1 cellular context compared by ENCODE assay signal in the genomic region with DNA sequence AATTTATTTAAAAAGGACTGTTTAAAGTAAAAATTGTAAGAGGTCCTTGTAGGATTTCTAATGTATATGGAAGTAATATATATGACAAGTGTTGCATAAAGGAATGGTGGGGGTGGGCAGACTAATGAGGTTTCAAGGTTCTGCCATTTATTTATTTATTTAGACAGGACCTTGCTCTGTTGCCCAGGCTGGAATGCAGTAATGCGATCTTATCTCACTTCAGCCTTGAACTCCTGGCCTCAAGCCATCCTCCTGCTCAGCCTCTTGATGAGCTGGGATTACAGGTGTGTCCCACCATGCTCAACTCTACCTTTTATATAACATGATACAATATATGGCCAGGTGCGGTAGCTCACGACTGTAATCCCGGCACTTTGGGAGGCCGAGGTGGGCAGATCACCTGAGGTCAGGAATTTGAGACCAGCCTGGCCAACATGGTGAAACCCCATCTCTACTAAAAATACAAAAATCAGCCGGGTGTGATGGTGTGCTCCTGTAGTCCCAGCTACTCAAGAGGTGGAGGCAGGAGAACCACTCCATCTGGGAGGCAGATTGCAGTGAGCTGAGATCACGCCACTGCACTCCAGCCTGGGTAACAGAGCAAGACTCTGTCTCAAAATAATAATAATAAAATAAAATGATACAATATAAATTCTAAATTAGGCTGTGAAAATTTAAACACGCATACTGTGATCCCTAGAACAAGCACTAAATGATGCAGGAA.
TF ChIP-seq lines count a peak whose summit lies in the region.

No MANE protein-coding gene starts in this region.

TF ChIP-seq in HepG2, 621 proteins besides CTCF, POLR2A, EP300 and RAD21 (continued from another document and continues in another):
- TF ChIP-seq ZNF280D (CRISPR knock-in tag; IDR thresholded peaks at IDR 0.05) = no peak
- TF ChIP-seq ZNF616 (CRISPR knock-in tag; IDR thresholded peaks at IDR 0.05; ENCODE audit: low read depth) = no peak
- no peak for TF ChIP-seq REXO4 (CRISPR knock-in tag; IDR thresholded peaks at IDR 0.05; ENCODE audit: borderline replicate concordance)
- TF ChIP-seq, protein P1, sequence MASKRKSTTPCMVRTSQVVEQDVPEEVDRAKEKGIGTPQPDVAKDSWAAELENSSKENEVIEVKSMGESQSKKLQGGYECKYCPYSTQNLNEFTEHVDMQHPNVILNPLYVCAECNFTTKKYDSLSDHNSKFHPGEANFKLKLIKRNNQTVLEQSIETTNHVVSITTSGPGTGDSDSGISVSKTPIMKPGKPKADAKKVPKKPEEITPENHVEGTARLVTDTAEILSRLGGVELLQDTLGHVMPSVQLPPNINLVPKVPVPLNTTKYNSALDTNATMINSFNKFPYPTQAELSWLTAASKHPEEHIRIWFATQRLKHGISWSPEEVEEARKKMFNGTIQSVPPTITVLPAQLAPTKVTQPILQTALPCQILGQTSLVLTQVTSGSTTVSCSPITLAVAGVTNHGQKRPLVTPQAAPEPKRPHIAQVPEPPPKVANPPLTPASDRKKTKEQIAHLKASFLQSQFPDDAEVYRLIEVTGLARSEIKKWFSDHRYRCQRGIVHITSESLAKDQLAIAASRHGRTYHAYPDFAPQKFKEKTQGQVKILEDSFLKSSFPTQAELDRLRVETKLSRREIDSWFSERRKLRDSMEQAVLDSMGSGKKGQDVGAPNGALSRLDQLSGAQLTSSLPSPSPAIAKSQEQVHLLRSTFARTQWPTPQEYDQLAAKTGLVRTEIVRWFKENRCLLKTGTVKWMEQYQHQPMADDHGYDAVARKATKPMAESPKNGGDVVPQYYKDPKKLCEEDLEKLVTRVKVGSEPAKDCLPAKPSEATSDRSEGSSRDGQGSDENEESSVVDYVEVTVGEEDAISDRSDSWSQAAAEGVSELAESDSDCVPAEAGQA (IDR thresholded peaks at IDR 0.05; ENCODE audit: low read depth) = no peak
- TF ChIP-seq, protein P1 (CRISPR knock-in tag; IDR thresholded peaks at IDR 0.05; ENCODE audit: borderline replicate concordance) = no peak; the same call in 1 of the 2 replicates
- TF ChIP-seq, protein P2, sequence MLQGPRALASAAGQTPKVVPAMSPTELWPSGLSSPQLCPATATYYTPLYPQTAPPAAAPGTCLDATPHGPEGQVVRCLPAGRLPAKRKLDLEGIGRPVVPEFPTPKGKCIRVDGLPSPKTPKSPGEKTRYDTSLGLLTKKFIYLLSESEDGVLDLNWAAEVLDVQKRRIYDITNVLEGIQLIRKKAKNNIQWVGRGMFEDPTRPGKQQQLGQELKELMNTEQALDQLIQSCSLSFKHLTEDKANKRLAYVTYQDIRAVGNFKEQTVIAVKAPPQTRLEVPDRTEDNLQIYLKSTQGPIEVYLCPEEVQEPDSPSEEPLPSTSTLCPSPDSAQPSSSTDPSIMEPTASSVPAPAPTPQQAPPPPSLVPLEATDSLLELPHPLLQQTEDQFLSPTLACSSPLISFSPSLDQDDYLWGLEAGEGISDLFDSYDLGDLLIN (CRISPR knock-in tag; IDR thresholded peaks at IDR 0.05; ENCODE audit: borderline replicate concordance) = no peak
- TF ChIP-seq ZNF772 (CRISPR knock-in tag; IDR thresholded peaks at IDR 0.05) = no peak
- no peak for TF ChIP-seq ATF1 (CRISPR knock-in tag; IDR thresholded peaks at IDR 0.05)
- TF ChIP-seq GLI4 (CRISPR knock-in tag; IDR thresholded peaks at IDR 0.05; ENCODE audit: borderline replicate concordance) = no peak
- TF ChIP-seq ZBTB1 (CRISPR knock-in tag; IDR thresholded peaks at IDR 0.05; ENCODE audit: borderline replicate concordance) = no peak
- no peak for TF ChIP-seq SMARCE1 (IDR thresholded peaks at IDR 0.05; ENCODE audit: borderline replicate concordance)
- no peak for TF ChIP-seq ETV6 (CRISPR knock-in tag; conservative IDR thresholded peaks at IDR 0.05)
- TF ChIP-seq ZSCAN22 (CRISPR knock-in tag; IDR thresholded peaks at IDR 0.05) = no peak
- no peak for TF ChIP-seq XBP1 (CRISPR knock-in tag; IDR thresholded peaks at IDR 0.05)
- TF ChIP-seq ZNF20 (CRISPR knock-in tag; IDR thresholded peaks at IDR 0.05) = no peak
- no peak for TF ChIP-seq ZNF598 (CRISPR knock-in tag; IDR thresholded peaks at IDR 0.05; ENCODE audit: borderline replicate concordance)
- no peak for TF ChIP-seq ZNF143 (CRISPR knock-in tag; IDR thresholded peaks at IDR 0.05)
- 0 out of 2 replicates have a peak, but pooled peaks have one; percentile 54 for TF ChIP-seq ZNF605 (CRISPR knock-in tag; IDR thresholded peaks at IDR 0.05)
- TF ChIP-seq HNRNPK (IDR thresholded peaks at IDR 0.05; ENCODE audit: low read depth, low read length, poor library complexity, severe bottlenecking) = no peak
- no peak for TF ChIP-seq DDIT3 (CRISPR knock-in tag; IDR thresholded peaks at IDR 0.05)
- peak; percentile 95 for TF ChIP-seq RCOR2 (CRISPR knock-in tag; IDR thresholded peaks at IDR 0.05)
- no peak for TF ChIP-seq ZNF558 (CRISPR knock-in tag; IDR thresholded peaks at IDR 0.05; ENCODE audit: borderline replicate concordance)
- TF ChIP-seq RFXAP (CRISPR knock-in tag; IDR thresholded peaks at IDR 0.05; ENCODE audit: borderline replicate concordance) = 0 out of 2 replicates have a peak, but pooled peaks have one; percentile 67
- TF ChIP-seq SMAD3 (CRISPR knock-in tag; IDR thresholded peaks at IDR 0.05) = 0 out of 2 replicates have a peak, but pooled peaks have one; percentile 51
- TF ChIP-seq ZNF800 (CRISPR knock-in tag; IDR thresholded peaks at IDR 0.05) = no peak; the same call in 1 of the 2 replicates
- no peak for TF ChIP-seq PCBP1 (IDR thresholded peaks at IDR 0.05; ENCODE audit: borderline replicate concordance, low read depth, low read length)
- TF ChIP-seq, protein P3, sequence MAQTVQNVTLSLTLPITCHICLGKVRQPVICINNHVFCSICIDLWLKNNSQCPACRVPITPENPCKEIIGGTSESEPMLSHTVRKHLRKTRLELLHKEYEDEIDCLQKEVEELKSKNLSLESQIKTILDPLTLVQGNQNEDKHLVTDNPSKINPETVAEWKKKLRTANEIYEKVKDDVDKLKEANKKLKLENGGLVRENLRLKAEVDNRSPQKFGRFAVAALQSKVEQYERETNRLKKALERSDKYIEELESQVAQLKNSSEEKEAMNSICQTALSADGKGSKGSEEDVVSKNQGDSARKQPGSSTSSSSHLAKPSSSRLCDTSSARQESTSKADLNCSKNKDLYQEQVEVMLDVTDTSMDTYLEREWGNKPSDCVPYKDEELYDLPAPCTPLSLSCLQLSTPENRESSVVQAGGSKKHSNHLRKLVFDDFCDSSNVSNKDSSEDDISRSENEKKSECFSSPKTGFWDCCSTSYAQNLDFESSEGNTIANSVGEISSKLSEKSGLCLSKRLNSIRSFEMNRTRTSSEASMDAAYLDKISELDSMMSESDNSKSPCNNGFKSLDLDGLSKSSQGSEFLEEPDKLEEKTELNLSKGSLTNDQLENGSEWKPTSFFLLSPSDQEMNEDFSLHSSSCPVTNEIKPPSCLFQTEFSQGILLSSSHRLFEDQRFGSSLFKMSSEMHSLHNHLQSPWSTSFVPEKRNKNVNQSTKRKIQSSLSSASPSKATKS (CRISPR knock-in tag; IDR thresholded peaks at IDR 0.05) = no peak
- no peak for TF ChIP-seq ZBTB7A (CRISPR knock-in tag; IDR thresholded peaks at IDR 0.05)
- TF ChIP-seq TSC22D2 (CRISPR knock-in tag; IDR thresholded peaks at IDR 0.05; ENCODE audit: borderline replicate concordance) = no peak
- no peak for TF ChIP-seq MEIS1 (CRISPR knock-in tag; IDR thresholded peaks at IDR 0.05; ENCODE audit: borderline replicate concordance)
- TF ChIP-seq KLF13 (CRISPR knock-in tag; IDR thresholded peaks at IDR 0.05) = no peak
- TF ChIP-seq, protein P4, sequence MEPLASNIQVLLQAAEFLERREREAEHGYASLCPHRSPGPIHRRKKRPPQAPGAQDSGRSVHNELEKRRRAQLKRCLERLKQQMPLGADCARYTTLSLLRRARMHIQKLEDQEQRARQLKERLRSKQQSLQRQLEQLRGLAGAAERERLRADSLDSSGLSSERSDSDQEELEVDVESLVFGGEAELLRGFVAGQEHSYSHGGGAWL (CRISPR knock-in tag; IDR thresholded peaks at IDR 0.05) = no peak
- TF ChIP-seq, protein P5, sequence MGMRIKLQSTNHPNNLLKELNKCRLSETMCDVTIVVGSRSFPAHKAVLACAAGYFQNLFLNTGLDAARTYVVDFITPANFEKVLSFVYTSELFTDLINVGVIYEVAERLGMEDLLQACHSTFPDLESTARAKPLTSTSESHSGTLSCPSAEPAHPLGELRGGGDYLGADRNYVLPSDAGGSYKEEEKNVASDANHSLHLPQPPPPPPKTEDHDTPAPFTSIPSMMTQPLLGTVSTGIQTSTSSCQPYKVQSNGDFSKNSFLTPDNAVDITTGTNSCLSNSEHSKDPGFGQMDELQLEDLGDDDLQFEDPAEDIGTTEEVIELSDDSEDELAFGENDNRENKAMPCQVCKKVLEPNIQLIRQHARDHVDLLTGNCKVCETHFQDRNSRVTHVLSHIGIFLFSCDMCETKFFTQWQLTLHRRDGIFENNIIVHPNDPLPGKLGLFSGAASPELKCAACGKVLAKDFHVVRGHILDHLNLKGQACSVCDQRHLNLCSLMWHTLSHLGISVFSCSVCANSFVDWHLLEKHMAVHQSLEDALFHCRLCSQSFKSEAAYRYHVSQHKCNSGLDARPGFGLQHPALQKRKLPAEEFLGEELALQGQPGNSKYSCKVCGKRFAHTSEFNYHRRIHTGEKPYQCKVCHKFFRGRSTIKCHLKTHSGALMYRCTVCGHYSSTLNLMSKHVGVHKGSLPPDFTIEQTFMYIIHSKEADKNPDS (CRISPR knock-in tag; IDR thresholded peaks at IDR 0.05) = peak; percentile 96
- peak; percentile 30; the same call in 1 of the 2 replicates for TF ChIP-seq KDM3A (CRISPR knock-in tag; IDR thresholded peaks at IDR 0.05; ENCODE audit: low read depth)
- TF ChIP-seq ZC3H4 (CRISPR knock-in tag; IDR thresholded peaks at IDR 0.05; ENCODE audit: borderline replicate concordance) = no peak
- TF ChIP-seq, protein P6, sequence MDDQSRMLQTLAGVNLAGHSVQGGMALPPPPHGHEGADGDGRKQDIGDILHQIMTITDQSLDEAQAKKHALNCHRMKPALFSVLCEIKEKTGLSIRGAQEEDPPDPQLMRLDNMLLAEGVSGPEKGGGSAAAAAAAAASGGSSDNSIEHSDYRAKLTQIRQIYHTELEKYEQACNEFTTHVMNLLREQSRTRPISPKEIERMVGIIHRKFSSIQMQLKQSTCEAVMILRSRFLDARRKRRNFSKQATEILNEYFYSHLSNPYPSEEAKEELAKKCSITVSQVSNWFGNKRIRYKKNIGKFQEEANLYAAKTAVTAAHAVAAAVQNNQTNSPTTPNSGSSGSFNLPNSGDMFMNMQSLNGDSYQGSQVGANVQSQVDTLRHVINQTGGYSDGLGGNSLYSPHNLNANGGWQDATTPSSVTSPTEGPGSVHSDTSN (CRISPR knock-in tag; IDR thresholded peaks at IDR 0.05; ENCODE audit: borderline replicate concordance) = no peak
- no peak for TF ChIP-seq ZNF83 (CRISPR knock-in tag; IDR thresholded peaks at IDR 0.05; ENCODE audit: borderline replicate concordance)
- TF ChIP-seq SRSF1 (optimal IDR thresholded peaks at IDR 0.05; ENCODE audit: low read depth, low read length) = no peak
- no peak for TF ChIP-seq ZNF225 (CRISPR knock-in tag; IDR thresholded peaks at IDR 0.05)
- TF ChIP-seq LCORL (IDR thresholded peaks at IDR 0.05) = no peak
- TF ChIP-seq LCORL (CRISPR knock-in tag; IDR thresholded peaks at IDR 0.05) = no peak
- no peak for TF ChIP-seq ZNF749 (CRISPR knock-in tag; IDR thresholded peaks at IDR 0.05; ENCODE audit: borderline replicate concordance)
